Comparison of ENCODE assay signal across 16 cellular contexts in genomic region chr17:6526362-6527152, GRCh38. TPM values are rescaled to one million over a fixed set of nuclear protein-coding genes. Genes with fewer than 3 reads are reported as not detected.
DNase-seq lines count a peak whose midpoint lies in the region; ATAC-seq, FAIRE-seq and TF ChIP-seq lines count a peak whose summit lies in the region.
"Had no signal": no experiment of that assay in that cellular context is flagged by ENCODE, and none has a peak within 500 bp of the region (broad histone marks: within the 10 kb centered on the region; RNA-seq: fewer than 3 reads in every experiment).

No MANE protein-coding gene starts in this region.

- no peak overlapping the region for H2AFZ ChIP-seq in H1 (ENCODE audit: low read length)

- no peak overlapping the region for H4K5ac ChIP-seq in H1 (ENCODE audit: insufficient read length, low read depth, low read length)

- H2BK5ac ChIP-seq in H1 (ENCODE audit: low read depth, low read length): no peak overlapping the region

- H3K9me3 ChIP-seq in HEK293 (ENCODE audit: control insufficient read depth, insufficient read depth, low read depth, low read length) (no peaks in the 10 kb centered on the region), H1 (ENCODE audit: insufficient read depth in 2 of 2, low read depth in 1 of 2, low read length in 1 of 2) (no peaks in the 10 kb centered on the region), mucosa of descending colon (no peaks in the 10 kb centered on the region)
- H3K9me3 ChIP-seq: Peyer's patch had no signal

- no peak overlapping the region for H3K56ac ChIP-seq in H1 (replicated peaks; ENCODE audit: insufficient read length, low read depth, low read length)

- H3K9ac ChIP-seq in H1 (replicated peaks in 1 of 4; ENCODE audit: extremely low read depth in 1 of 4, low read depth in 3 of 4, low read length in 3 of 4): no peak overlapping the region

- no peak for ATAC-seq in HG03175 (IDR thresholded peaks at IDR 0.05; ENCODE audit: unreplicated experiment)
- no peak for ATAC-seq in mucosa of descending colon
- ATAC-seq: natural killer cell; stimulated activated naive CD8-positive, alpha-beta T cell treated with anti-CD3 and anti-CD28 coated beads, Interleukin-15, amount 100 ng/mL, for 72 hours had no signal

- H3K79me1 ChIP-seq in H1 (ENCODE audit: low read depth, low read length): no peaks in the 10 kb centered on the region

- no peak overlapping the region for H2BK20ac ChIP-seq in H1 (ENCODE audit: low read length)

- no peak overlapping the region for H4K91ac ChIP-seq in H1 (replicated peaks; ENCODE audit: insufficient read length, low read length)

- POLR2A ChIA-PET in HEK293 (lab: Yijun Ruan, JAX) (no interaction called here), H1 (lab: Charles Lee; ENCODE audit: partially characterized antibody) (interaction anchor here (1.4 to 1.7 kb wide), 2 partner anchors 12 to 71 kb away, joined by 3 to 4 read pairs; no protein-coding TSS in a partner anchor)

- no peaks in the 10 kb centered on the region for H4K20me1 ChIP-seq in H1 (replicated peaks in 1 of 2; ENCODE audit: control insufficient read depth in 1 of 2, insufficient read depth in 2 of 2, low read length in 2 of 2)

- FAIRE-seq in H1 (lab: Jason Lieb, UNC): no peak

- H3K79me2 ChIP-seq in H1 (ENCODE audit: control insufficient read depth in 1 of 2, insufficient read depth in 2 of 2, low read length in 2 of 2): no peaks in the 10 kb centered on the region

- intact Hi-C loops in mucosa of descending colon (cut with DNase I, micrococcal nuclease): no loop called here

- H3K27ac ChIP-seq in HEK293 (ENCODE audit: extremely low read depth, low read depth, low read length): no peak overlapping the region
- H3K27ac ChIP-seq in H1 (ENCODE audit: low read depth, low read length): no peak overlapping the region
- H3K27ac ChIP-seq: Peyer's patch had no signal

- no peak overlapping the region for H2AK5ac ChIP-seq in H1 (ENCODE audit: low read depth, low read length)

- no peak overlapping the region for H2BK12ac ChIP-seq in H1 (ENCODE audit: low read depth, low read length)

- H2BK15ac ChIP-seq in H1 (ENCODE audit: low read length): no peak overlapping the region

- no peak overlapping the region for H3K4me2 ChIP-seq in H1 (ENCODE audit: insufficient read depth in 1 of 2, low read depth in 2 of 2, low read length in 2 of 2)

- CTCF ChIA-PET in HEK293 (lab: Yijun Ruan, JAX): interaction anchor here (1.3 kb wide), 1 partner anchor 52 kb away, joined by 4 read pairs; no protein-coding TSS in a partner anchor
- CTCF ChIA-PET in H1 (lab: Charles Lee; ENCODE audit: partially characterized antibody): interaction anchor here (0.6 to 3.3 kb wide), 7 partner anchors 8 to 482 kb away, joined by 3 to 21 read pairs (median 3); no protein-coding TSS in a partner anchor

- no peak overlapping the region for H4K8ac ChIP-seq in H1 (ENCODE audit: extremely low read depth, insufficient read depth, low read length)

- no peak for TF ChIP-seq EP300 in H1 (IDR thresholded peaks at IDR 0.05; ENCODE audit: borderline replicate concordance in 1 of 2, low read depth in 2 of 2, low read length in 2 of 2)

- WGBS in H1 (ENCODE audit: extremely low coverage in 1 of 2, insufficient coverage in 1 of 2, insufficient read length in 1 of 2, insufficient replicate concordance in 2 of 2, low coverage in 1 of 2, low lambda C conversion rate in 2 of 2, missing lambda C conversion rate in 1 of 2), 2 experiments: 84% methylated on average over 6 of the region's 6 CpGs; no CpG with 5 or more reads in 1 of the 2 experiments

- no peaks in the 10 kb centered on the region for H3K27me3 ChIP-seq in H1 (replicated peaks in 1 of 4; ENCODE audit: control insufficient read depth in 3 of 4, extremely low read depth in 1 of 4, insufficient read depth in 3 of 4, low read length in 3 of 4)
- H3K27me3 ChIP-seq: Peyer's patch had no signal

- TF ChIP-seq RAD21 in H1 (IDR thresholded peaks at IDR 0.05 in 1 of 2, conservative IDR thresholded peaks at IDR 0.05 in 1 of 2; ENCODE audit: low read depth in 2 of 2, low read length in 2 of 2): no peak

- H3K4me3 ChIP-seq in HEK293 (ENCODE audit: low read depth, low read length) (no peak overlapping the region), H1 (ENCODE audit: extremely low read depth in 1 of 4, insufficient read depth in 2 of 4, low read depth in 3 of 4, low read length in 4 of 4) (no peak overlapping the region), mucosa of descending colon (no peak overlapping the region)
- H3K4me3 ChIP-seq: Peyer's patch had no signal

- H3K23me2 ChIP-seq in H1 (ENCODE audit: low read depth, low read length): no peaks in the 10 kb centered on the region

- H3K18ac ChIP-seq in H1 (ENCODE audit: extremely low read depth, low read length): no peak overlapping the region

- no peak overlapping the region for H2BK120ac ChIP-seq in H1 (replicated peaks; ENCODE audit: low read depth, low read length)

- H3K4ac ChIP-seq in H1 (replicated peaks; ENCODE audit: insufficient read length, low read depth, low read length): no peak overlapping the region

- DNase-seq in RPMI7951 (ENCODE audit: low read depth): peak; percentile 19
- DNase-seq in H1 (ENCODE audit: low read depth in 1 of 2, low spot score in 2 of 2): no peak
- peak; percentile 16 for DNase-seq in mesenteric fat pad (ENCODE audit: low spot score)
- DNase-seq in epidermal melanocyte (ENCODE audit: insufficient read length, low spot score): no peak
- no peak for DNase-seq in mucosa of descending colon
- DNase-seq: COR-L47; MM.1S; natural killer cell; NCI-H187 treated with DMSO at 0.1 percent for 48 hours; NCI-H345; stimulated activated CD4-positive, alpha-beta T cell treated with anti-CD3 and anti-CD28 coated beads, Interleukin-2, amount 100 ng/mL, for 48 hours; stimulated activated naive CD8-positive, alpha-beta T cell treated with anti-CD3 and anti-CD28 coated beads, Interleukin-15, amount 100 ng/mL, for 72 hours; T1000 had no signal

- TF ChIP-seq CTCF in HEK293 (tag by site-specific recombination; IDR thresholded peaks at IDR 0.05) (no peak), H1 (IDR thresholded peaks at IDR 0.05; ENCODE audit: control extremely low read depth in 1 of 3, insufficient read depth in 1 of 3, low read depth in 1 of 3, low read length in 3 of 3) (no peak), mucosa of descending colon (IDR thresholded peaks at IDR 0.05) (no peak)

- TF ChIP-seq POLR2A in H1 (IDR thresholded peaks at IDR 0.05; ENCODE audit: control extremely low read depth in 1 of 2, low read depth in 2 of 2, low read length in 2 of 2): no peak

- H3K36me3 ChIP-seq in HEK293 (ENCODE audit: control insufficient read depth in 2 of 2, insufficient read depth in 1 of 2, low read length in 2 of 2) (no peaks in the 10 kb centered on the region), H1 (ENCODE audit: control insufficient read depth in 2 of 4, insufficient read depth in 4 of 4, low read length in 3 of 4) (no peaks in the 10 kb centered on the region), mucosa of descending colon (ENCODE audit: low read depth) (no peaks in the 10 kb centered on the region)
- H3K36me3 ChIP-seq: Peyer's patch had no signal

- no peak overlapping the region for H3K14ac ChIP-seq in H1 (ENCODE audit: insufficient read length)

- no peak overlapping the region for H3K23ac ChIP-seq in H1 (ENCODE audit: insufficient read length)

- H3K4me1 ChIP-seq in HEK293 (ENCODE audit: control insufficient read depth, insufficient read depth, low read length): no peaks in the 10 kb centered on the region
- H3K4me1 ChIP-seq in H1 (replicated peaks in 1 of 4; ENCODE audit: control insufficient read depth in 3 of 4, insufficient read depth in 4 of 4, low read length in 3 of 4): peaks cover 0 to 10% (median 4%) of the 10 kb centered on the region in 4 experiments; a peak in 6 of 7 replicates
- H3K4me1 ChIP-seq in mucosa of descending colon (ENCODE audit: low read depth): no peaks in the 10 kb centered on the region
- H3K4me1 ChIP-seq: Peyer's patch had no signal

TF ChIP-seq in HEK293, 187 proteins besides CTCF, POLR2A, EP300 and RAD21 (continues in another document):
- TF ChIP-seq ZNF426 (tag by site-specific recombination; IDR thresholded peaks at IDR 0.05): no peak

TF ChIP-seq in H1, 55 proteins besides CTCF, POLR2A, EP300 and RAD21:
- TF ChIP-seq YY1 (IDR thresholded peaks at IDR 0.05; ENCODE audit: low read depth, low read length): peak; percentile 69; the same call in 1 of the 2 replicates
- TF ChIP-seq CBX8 (IDR thresholded peaks at IDR 0.05; ENCODE audit: borderline replicate concordance, low read depth, low read length): no peak
TF ChIP-seq in H1: peak in this region for 1.

RNA-seq across cellular contexts. Expression of gene PITPNM3, which starts 29.8 kb away (rescaled TPM):
- 0.10 and 0.12 TPM in 2 replicates for total RNA-seq in RPMI7951 (2014; rRNA removed; shearing (Covaris generic))
- 1.7 and 2.1 TPM in 2 replicates for total RNA-seq in H1 (2021; fragmentation: NEBNext Ultra II Directional; extraction: Animal tissue kit (Norgen Biotek cat#: 25700))
- polyA plus RNA-seq in H1 (2011; rRNA removed): 3.1 and 4.8 TPM in 2 replicates
- 3.3 TPM for polyA plus RNA-seq in H1 (2011; cell fraction: cytosol; rRNA removed)
- polyA plus RNA-seq in H1 (2011; cell fraction: nucleus; rRNA removed): 7.3 TPM
- 1.8 to 2.8 TPM (median 2.2 TPM) in 4 replicates for polyA plus RNA-seq in H1 (2012, experiment 1 of 2)
- 1.2 TPM for polyA plus RNA-seq in H1 (2012, experiment 2 of 2)
- polyA plus RNA-seq in H1 (2013, experiment 1 of 2): 1.1 TPM
- polyA plus RNA-seq in H1 (2013, experiment 2 of 2): 0.98 TPM
- polyA minus RNA-seq in H1 (2011; rRNA and poly(A)+ RNA removed): 3.1 and 3.5 TPM in 2 replicates
- polyA minus RNA-seq in H1 (2011; cell fraction: cytosol; rRNA and poly(A)+ RNA removed): 3.4 TPM
- 3.5 TPM for polyA minus RNA-seq in H1 (2011; cell fraction: nucleus; rRNA and poly(A)+ RNA removed)
- total RNA-seq in mesenteric fat pad: 1.1 TPM
- total RNA-seq in mucosa of descending colon: 10 to 100 TPM; 12.2 to 15.9 (median 15.6) TPM

Comparison
In these comparisons a context has a peak if more than half of its experiments do, and no peak if none do; other contexts are left out.
1. DNase-seq: peak in RPMI7951 (single experiment) and mesenteric fat pad (single experiment); none in H1 (0 of 2), epidermal melanocyte (single experiment) and mucosa of descending colon (0 of 3).
2. Of the 6 proteins assayed by ChIP-seq in both HEK293 and H1: peak only in HEK293: none; only in H1: YY1; in both: none; in neither: 5.